In genomic region chr5:125154321-125154811, GRCh38 we compare ENCODE assay signal across 20 cellular contexts.
DNase-seq lines count a peak whose midpoint lies in the region; ATAC-seq, FAIRE-seq and TF ChIP-seq lines count a peak whose summit lies in the region.
"Had no signal": no experiment of that assay in that cellular context is flagged by ENCODE, and none has a peak within 500 bp of the region (broad histone marks: within the 10 kb centered on the region; RNA-seq: fewer than 3 reads in every experiment).

No MANE protein-coding gene starts in this region.

- TF ChIP-seq CTCF in AG10803 (conservative IDR thresholded peaks at IDR 0.05; ENCODE audit: low read length) (no peak), IMR-90 (conservative IDR thresholded peaks at IDR 0.05; ENCODE audit: low read depth, low read length) (no peak)

- no peak overlapping the region for H2AK5ac ChIP-seq in IMR-90 (ENCODE audit: low read depth, low read length)

- H4K91ac ChIP-seq in IMR-90 (ENCODE audit: insufficient read depth, low read depth, low read length) = peak overlapping the region; percentile 12; the same call in 1 of the 2 replicates

- H2BK120ac ChIP-seq in IMR-90 (ENCODE audit: low read depth, low read length) = no peak overlapping the region

- H3K23ac ChIP-seq in IMR-90 (ENCODE audit: low read depth, low read length) = no peak overlapping the region

- no peak overlapping the region for H3K18ac ChIP-seq in IMR-90 (ENCODE audit: low read depth, low read length)

- no peak overlapping the region for H2AK9ac ChIP-seq in IMR-90 (replicated peaks; ENCODE audit: low read depth, low read length, poor library complexity)

- H3K4me2 ChIP-seq in IMR-90 (ENCODE audit: low read depth, low read length) = no peak overlapping the region

- DNase-seq in AG10803 (ENCODE audit: low read depth) (peak; percentile 77), IMR-90 (peak; percentile 12), myocyte (ENCODE audit: low read depth) (peak; percentile 58), HCEC 1CT (no peak), cerebellar nuclear complex (lab: John Stamatoyannopoulos, UW) (no peak), T1000 (lab: John Stamatoyannopoulos, UW) (no peak), urothelium cell line (ENCODE audit: low spot score) (no peak)
- DNase-seq: 8988T, COR-L47, DMS153, KG1, NCI-H1105 treated with DMSO at 0.1 percent for 48 hours, NCI-H187, NCI-H446 treated with DMSO at 0.1 percent for 48 hours, NCI-H82 had no signal

- no peaks in the 10 kb centered on the region; the same call in 1 of the 2 replicates for H3K4me1 ChIP-seq in IMR-90 (ENCODE audit: control insufficient read depth, insufficient read depth, low read length)

- H3K27ac ChIP-seq in IMR-90 (ENCODE audit: insufficient read depth, low read length) = peak overlapping the region; percentile 38; the same call in 1 of the 2 replicates
- H3K27ac ChIP-seq: HL-60 had no signal

- H3K9ac ChIP-seq in IMR-90 (ENCODE audit: low read depth, low read length) = no peak overlapping the region

- CTCF ChIA-PET in IMR-90 (lab: Yijun Ruan, JAX) = no interaction called here

- H4K5ac ChIP-seq in IMR-90 (ENCODE audit: low read depth, low read length) = no peak overlapping the region

- TF ChIP-seq RAD21 in IMR-90 (IDR thresholded peaks at IDR 0.05; ENCODE audit: low read length) = no peak

- H3K79me1 ChIP-seq in IMR-90 (ENCODE audit: low read depth in 1 of 2, low read length in 2 of 2) = no peaks in the 10 kb centered on the region

- POLR2A ChIA-PET in IMR-90 (lab: Charles Lee; ENCODE audit: unreplicated experiment) = no interaction called here

- no peaks in the 10 kb centered on the region; the same call in 1 of the 2 replicates for H3K9me1 ChIP-seq in IMR-90 (ENCODE audit: insufficient read depth, low read length)

- dilution Hi-C loops in IMR-90 (cut with HindIII; ENCODE audit: low sequenced_read_pairs, unreplicated experiment) = no loop called here

- TF ChIP-seq POLR2A in IMR-90 (IDR thresholded peaks at IDR 0.05; ENCODE audit: low read depth, low read length) = no peak

- H2BK20ac ChIP-seq in IMR-90 (ENCODE audit: low read depth, low read length) = 0 out of 2 replicates have a peak overlapping the region, but pooled peaks have one; percentile 6

- no peaks in the 10 kb centered on the region for H3K27me3 ChIP-seq in IMR-90 (ENCODE audit: control insufficient read depth, insufficient read depth, low read length)

- FAIRE-seq in endometrium (lab: Jason Lieb, UNC) (peak; percentile 62), urothelium cell line (lab: Jason Lieb, UNC) (no peak)
- FAIRE-seq: GM12891 had no signal

- H3K4me3 ChIP-seq in AG10803 (ENCODE audit: low read length) = no peak overlapping the region
- H3K4me3 ChIP-seq in IMR-90 (ENCODE audit: insufficient read depth, low read depth, low read length) = no peak overlapping the region

- H3K4ac ChIP-seq in IMR-90 (ENCODE audit: low read depth, low read length) = no peak overlapping the region

- intact Hi-C loops in IMR-90 (cut with micrococcal nuclease) = no loop called here

- no peak overlapping the region for H3K14ac ChIP-seq in IMR-90 (replicated peaks; ENCODE audit: low read depth, low read length)

- no peak overlapping the region for H2BK5ac ChIP-seq in IMR-90 (ENCODE audit: low read depth, low read length, poor library complexity, severe bottlenecking)

- BruUV-seq in IMR-90 (replicated peaks; lab: Mats Ljungman, UMichigan) = no TSS peak

- no peak overlapping the region for H4K8ac ChIP-seq in IMR-90 (ENCODE audit: low read depth in 2 of 2, low read length in 2 of 2)

- no peak overlapping the region for H2AFZ ChIP-seq in IMR-90 (replicated peaks; ENCODE audit: low read length, poor library complexity)

- H3K36me3 ChIP-seq in IMR-90 (ENCODE audit: control insufficient read depth, insufficient read depth, low read length) = no peaks in the 10 kb centered on the region

- H3K56ac ChIP-seq in IMR-90 (ENCODE audit: extremely low read depth, insufficient read depth, low read length) = no peak overlapping the region

- no peak overlapping the region for H2BK15ac ChIP-seq in IMR-90 (ENCODE audit: low read depth, low read length)

- peak; percentile 62 for ATAC-seq in IMR-90 (ENCODE audit: low read depth)
- ATAC-seq: Panc1, Right ventricle myocardium inferior had no signal

- in situ Hi-C loops in IMR-90 (cut with MboI; ENCODE audit: low sequenced_read_pairs) = no loop called here

- no peaks in the 10 kb centered on the region for H3K9me3 ChIP-seq in IMR-90 (ENCODE audit: control insufficient read depth, insufficient read depth, low read length)

- no peaks in the 10 kb centered on the region for H4K20me1 ChIP-seq in IMR-90 (ENCODE audit: insufficient read depth, low read length)

TF ChIP-seq in IMR-90, 13 proteins besides CTCF, POLR2A, EP300 and RAD21:
- no peak for TF ChIP-seq BHLHE40 (IDR thresholded peaks at IDR 0.05; ENCODE audit: low read depth, low read length)
- no peak for TF ChIP-seq ELK1 (IDR thresholded peaks at IDR 0.05; ENCODE audit: borderline replicate concordance, low read depth, low read length)
- no peak for TF ChIP-seq MXI1 (IDR thresholded peaks at IDR 0.05; ENCODE audit: borderline replicate concordance, low read depth, low read length)
- no peak for TF ChIP-seq RCOR1 (IDR thresholded peaks at IDR 0.05; ENCODE audit: insufficient replicate concordance, low read length)
- no peak for TF ChIP-seq CHD1 (IDR thresholded peaks at IDR 0.05; ENCODE audit: low read depth, low read length)
- no peak for TF ChIP-seq RFX5 (IDR thresholded peaks at IDR 0.05; ENCODE audit: low read depth, low read length)
- TF ChIP-seq MAFK (IDR thresholded peaks at IDR 0.05; ENCODE audit: low read depth, low read length) = no peak
- TF ChIP-seq MAZ (IDR thresholded peaks at IDR 0.05; ENCODE audit: borderline replicate concordance, low read depth, low read length) = no peak
- no peak for TF ChIP-seq FOS (IDR thresholded peaks at IDR 0.05; ENCODE audit: low read depth, low read length)
- TF ChIP-seq SMC3 (IDR thresholded peaks at IDR 0.05; ENCODE audit: low read depth, low read length) = no peak
- TF ChIP-seq NFE2L2 (IDR thresholded peaks at IDR 0.05; ENCODE audit: low read depth, low read length) = no peak
- TF ChIP-seq USF2 (IDR thresholded peaks at IDR 0.05; ENCODE audit: low read depth, low read length) = no peak
- TF ChIP-seq CEBPB (IDR thresholded peaks at IDR 0.05; ENCODE audit: low read depth, low read length) = no peak

Comparison
In these comparisons a context has a peak if more than half of its experiments do, and no peak if none do; other contexts are left out.
1. DNase-seq: peak in AG10803 (single experiment), IMR-90 (single experiment) and myocyte (single experiment); none in HCEC 1CT (single experiment), cerebellar nuclear complex (0 of 2), T1000 (single experiment) and urothelium cell line (single experiment).